Comparison of ENCODE assay signal across 16 cellular contexts in genomic region chr11:118877487-118878173, GRCh38. TPM values are rescaled to one million over a fixed set of nuclear protein-coding genes. Genes with fewer than 3 reads are reported as not detected.
DNase-seq lines count a peak whose midpoint lies in the region; ATAC-seq and TF ChIP-seq lines count a peak whose summit lies in the region.
"Had no signal": no experiment of that assay in that cellular context is flagged by ENCODE, and none has a peak within 500 bp of the region (broad histone marks: within the 10 kb centered on the region; RNA-seq: fewer than 3 reads in every experiment).

No MANE protein-coding gene starts in this region.

- H3K4me1 Mint-ChIP-seq in T-helper 1 cell treated with Interleukin-12 subunit alpha and Interleukin-12 subunit beta and Interleukin-4 antibody, amounts not matched to agents 30 μg/mL and 1 μg/mL, for 36 hours (ENCODE audit: low read depth), result peaks cover 79% of the 10 kb centered on the region
- peaks cover 8% of the 10 kb centered on the region; the same call in 2 of the 3 replicates for H3K4me1 Mint-ChIP-seq in GM23338
- H3K4me1 Mint-ChIP-seq in activated T-helper 2 cell treated with anti-CD3 and anti-CD28 coated beads, Interferon-gamma antibody, Interleukin-2, Interleukin-4, amounts not matched to agents 10 μg/mL and 5 μg/mL and 100 μg/mL, durations not matched to agents 14 hours and 24 hours and 36 hours (ENCODE audit: low read depth), result peaks cover 82% of the 10 kb centered on the region
- peaks cover 55 to 66% of the 10 kb centered on the region in 2 donors for H3K4me1 Mint-ChIP-seq in natural killer cell treated with Interleukin-12 subunit alpha and Interleukin-12 subunit beta and Interleukin-15 and Interleukin-18, amount 100 ng/mL, for 72 hours (ENCODE audit: low read depth in 2 of 2)

- H3K4me1 ChIP-seq in GM23338 (ENCODE audit: insufficient read depth), result no peaks in the 10 kb centered on the region; the same call in 1 of the 2 replicates
- H3K4me1 ChIP-seq in esophagus squamous epithelium, result peaks cover 0 to 7% (median 0%) of the 10 kb centered on the region in 3 donors
- H3K4me1 ChIP-seq: SJSA1 had no signal

- TF ChIP-seq CTCF in GM23338 (conservative IDR thresholded peaks at IDR 0.05; ENCODE audit: low read depth in 2 of 2), result no peak
- no peak for TF ChIP-seq CTCF in esophagus squamous epithelium (IDR thresholded peaks at IDR 0.05)

- no peak for ATAC-seq in GM23338
- no peak for ATAC-seq in natural killer cell treated with Interleukin-12 subunit alpha and Interleukin-12 subunit beta and Interleukin-15 and Interleukin-18, amount 100 ng/mL, for 72 hours

- H3K4me3 ChIP-seq in GM23338 (no peak overlapping the region), esophagus squamous epithelium (no peak overlapping the region)
- H3K4me3 ChIP-seq: SJSA1 had no signal

- no peak for TF ChIP-seq POLR2A in esophagus squamous epithelium (IDR thresholded peaks at IDR 0.05)

- H3K4me2 ChIP-seq in GM23338, result no peak overlapping the region

- no peaks in the 10 kb centered on the region for H3K36me3 ChIP-seq in GM23338 (ENCODE audit: insufficient read depth)
- no peaks in the 10 kb centered on the region for H3K36me3 ChIP-seq in esophagus squamous epithelium
- H3K36me3 ChIP-seq: SJSA1 had no signal

- H3K4me3 Mint-ChIP-seq in T-helper 1 cell treated with Interleukin-12 subunit alpha and Interleukin-12 subunit beta and Interleukin-4 antibody, amounts not matched to agents 30 μg/mL and 1 μg/mL, for 36 hours, result peak overlapping the region; percentile 82
- H3K4me3 Mint-ChIP-seq in GM23338, result no peak overlapping the region
- H3K4me3 Mint-ChIP-seq in activated T-helper 2 cell treated with anti-CD3 and anti-CD28 coated beads, Interferon-gamma antibody, Interleukin-2, Interleukin-4, amounts not matched to agents 10 μg/mL and 5 μg/mL and 100 μg/mL, durations not matched to agents 14 hours and 24 hours and 36 hours (ENCODE audit: low read depth), result no peak overlapping the region
- H3K4me3 Mint-ChIP-seq in natural killer cell treated with Interleukin-12 subunit alpha and Interleukin-12 subunit beta and Interleukin-15 and Interleukin-18, amount 100 ng/mL, for 72 hours, result peak overlapping the region; percentile 89

- H3K27me3 Mint-ChIP-seq in T-helper 1 cell treated with Interleukin-12 subunit alpha and Interleukin-12 subunit beta and Interleukin-4 antibody, amounts not matched to agents 30 μg/mL and 1 μg/mL, for 36 hours (ENCODE audit: low read depth), result no peaks in the 10 kb centered on the region
- H3K27me3 Mint-ChIP-seq in GM23338 (ENCODE audit: insufficient read depth, low read depth, poor library complexity), result peaks cover 11% of the 10 kb centered on the region
- no peaks in the 10 kb centered on the region for H3K27me3 Mint-ChIP-seq in activated T-helper 2 cell treated with anti-CD3 and anti-CD28 coated beads, Interferon-gamma antibody, Interleukin-2, Interleukin-4, amounts not matched to agents 10 μg/mL and 5 μg/mL and 100 μg/mL, durations not matched to agents 14 hours and 24 hours and 36 hours (ENCODE audit: low read depth)
- no peaks in the 10 kb centered on the region for H3K27me3 Mint-ChIP-seq in natural killer cell treated with Interleukin-12 subunit alpha and Interleukin-12 subunit beta and Interleukin-15 and Interleukin-18, amount 100 ng/mL, for 72 hours

- H3K27ac ChIP-seq in GM23338 (ENCODE audit: low read depth) (no peak overlapping the region), esophagus squamous epithelium (peak overlapping the region in 2 of 4 donors; percentile 32 to 48)
- H3K27ac ChIP-seq: SJSA1, VCaP had no signal

- H3K27me3 ChIP-seq in GM23338 (ENCODE audit: insufficient read depth) (no peaks in the 10 kb centered on the region), esophagus squamous epithelium (no peaks in the 10 kb centered on the region)
- H3K27me3 ChIP-seq: SJSA1 had no signal

- H3K36me3 Mint-ChIP-seq in T-helper 1 cell treated with Interleukin-12 subunit alpha and Interleukin-12 subunit beta and Interleukin-4 antibody, amounts not matched to agents 30 μg/mL and 1 μg/mL, for 36 hours (ENCODE audit: low read depth), result peaks cover 4% of the 10 kb centered on the region
- no peaks in the 10 kb centered on the region for H3K36me3 Mint-ChIP-seq in GM23338 (ENCODE audit: low read depth)
- no peaks in the 10 kb centered on the region for H3K36me3 Mint-ChIP-seq in activated T-helper 2 cell treated with anti-CD3 and anti-CD28 coated beads, Interferon-gamma antibody, Interleukin-2, Interleukin-4, amounts not matched to agents 10 μg/mL and 5 μg/mL and 100 μg/mL, durations not matched to agents 14 hours and 24 hours and 36 hours (ENCODE audit: low read depth)
- H3K36me3 Mint-ChIP-seq in natural killer cell treated with Interleukin-12 subunit alpha and Interleukin-12 subunit beta and Interleukin-15 and Interleukin-18, amount 100 ng/mL, for 72 hours, result no peaks in the 10 kb centered on the region

- H3K27ac Mint-ChIP-seq in T-helper 1 cell treated with Interleukin-12 subunit alpha and Interleukin-12 subunit beta and Interleukin-4 antibody, amounts not matched to agents 30 μg/mL and 1 μg/mL, for 36 hours, result peak overlapping the region; percentile 99
- H3K27ac Mint-ChIP-seq in GM23338, result no peak overlapping the region
- peak overlapping the region; percentile 96 for H3K27ac Mint-ChIP-seq in activated T-helper 2 cell treated with anti-CD3 and anti-CD28 coated beads, Interferon-gamma antibody, Interleukin-2, Interleukin-4, amounts not matched to agents 10 μg/mL and 5 μg/mL and 100 μg/mL, durations not matched to agents 14 hours and 24 hours and 36 hours
- H3K27ac Mint-ChIP-seq in natural killer cell treated with Interleukin-12 subunit alpha and Interleukin-12 subunit beta and Interleukin-15 and Interleukin-18, amount 100 ng/mL, for 72 hours, result peak overlapping the region; percentile 78 to 99

- no peaks in the 10 kb centered on the region for H3F3A ChIP-seq in GM23338 (replicated peaks; ENCODE audit: low read depth)

- no peak for DNase-seq in T-helper 1 cell
- no peak for DNase-seq in GM23338 (ENCODE audit: low spot score)
- no peak for DNase-seq in activated T-helper 2 cell treated with anti-CD3 and anti-CD28 coated beads, Interferon-gamma antibody, Interleukin-2, Interleukin-4, amounts not matched to agents 10 μg/mL and 5 μg/mL and 100 μg/mL, durations not matched to agents 14 hours and 24 hours and 36 hours (ENCODE audit: low spot score)
- DNase-seq in natural killer cell treated with Interleukin-12 subunit alpha and Interleukin-12 subunit beta and Interleukin-15 and Interleukin-18, amount 100 ng/mL, for 72 hours (ENCODE audit: low spot score), result peak; percentile 29
- no peak for DNase-seq in esophagus squamous epithelium (lab: John Stamatoyannopoulos, UW)
- no peak for DNase-seq in EL
- no peak for DNase-seq in NCI-H1105 treated with DMSO at 0.1 percent for 48 hours (lab: John Stamatoyannopoulos, UW)
- DNase-seq: COR-L47, hippocampal formation, NCI-H1436 treated with DMSO at 0.1 percent for 48 hours, NCI-H446 treated with DMSO at 0.1 percent for 48 hours had no signal

- intact Hi-C loops in activated T-helper 2 cell treated with anti-CD3 and anti-CD28 coated beads, Interferon-gamma antibody, Interleukin-2, Interleukin-4, amounts not matched to agents 10 μg/mL and 5 μg/mL and 100 μg/mL, durations not matched to agents 14 hours and 24 hours and 36 hours (cut with micrococcal nuclease), result no loop called here
- intact Hi-C loops in esophagus squamous epithelium (cut with DNase I), result no loop called here

- H2AFZ ChIP-seq in GM23338, result peak overlapping the region; percentile 72; the same call in 1 of the 2 replicates

- no peaks in the 10 kb centered on the region for H3K9me2 ChIP-seq in GM23338 (ENCODE audit: insufficient read depth)

- 80 to 81% methylated on average over 10 to 11 of the region's 11 CpGs for WGBS in esophagus squamous epithelium, 2 donors

- no peaks in the 10 kb centered on the region for H4K20me1 ChIP-seq in GM23338 (replicated peaks; ENCODE audit: insufficient read depth)

- no peaks in the 10 kb centered on the region for H3K79me2 ChIP-seq in GM23338 (replicated peaks; ENCODE audit: insufficient read depth)

- no peaks in the 10 kb centered on the region for H3K9me3 ChIP-seq in esophagus squamous epithelium
- H3K9me3 ChIP-seq: SJSA1 had no signal

- no peaks in the 10 kb centered on the region for H3K9me3 Mint-ChIP-seq in T-helper 1 cell treated with Interleukin-12 subunit alpha and Interleukin-12 subunit beta and Interleukin-4 antibody, amounts not matched to agents 30 μg/mL and 1 μg/mL, for 36 hours
- no peaks in the 10 kb centered on the region for H3K9me3 Mint-ChIP-seq in GM23338
- H3K9me3 Mint-ChIP-seq in activated T-helper 2 cell treated with anti-CD3 and anti-CD28 coated beads, Interferon-gamma antibody, Interleukin-2, Interleukin-4, amounts not matched to agents 10 μg/mL and 5 μg/mL and 100 μg/mL, durations not matched to agents 14 hours and 24 hours and 36 hours, result no peaks in the 10 kb centered on the region
- peaks cover 5% of the 10 kb centered on the region for H3K9me3 Mint-ChIP-seq in natural killer cell treated with Interleukin-12 subunit alpha and Interleukin-12 subunit beta and Interleukin-15 and Interleukin-18, amount 100 ng/mL, for 72 hours

TF ChIP-seq in GM23338, 12 proteins besides CTCF, POLR2A, EP300 and RAD21 (continues in another document):
- no peak for TF ChIP-seq EZH2 (IDR thresholded peaks at IDR 0.05; ENCODE audit: low read depth, unreplicated experiment)
- TF ChIP-seq POLR2AphosphoS5 (IDR thresholded peaks at IDR 0.05; ENCODE audit: low read depth), result no peak
- TF ChIP-seq ZNF331 (CRISPR knock-in tag; IDR thresholded peaks at IDR 0.05; ENCODE audit: low read depth), result no peak

RNA-seq across cellular contexts. Expression of gene CXCR5, which starts 6.1 kb away (rescaled TPM):
- not detected in 2 replicates for total RNA-seq in GM23338 (2014; rRNA removed; shearing (Covaris generic))
- polyA plus RNA-seq in GM23338 (2016; fragmentation: Nextera tagmentation; extraction: Ambion mirVana), result 0.18 and 0.96 TPM in 2 replicates
- total RNA-seq in activated T-helper 2 cell treated with anti-CD3 and anti-CD28 coated beads, Interferon-gamma antibody, Interleukin-2, Interleukin-4, amounts not matched to agents 10 μg/mL and 5 μg/mL and 100 μg/mL, durations not matched to agents 14 hours and 24 hours and 36 hours, result 7.5 and 8.1 TPM in 2 replicates
- 1 to 10 TPM; 3.1 to 6.3 TPM for total RNA-seq in natural killer cell treated with Interleukin-12 subunit alpha and Interleukin-12 subunit beta and Interleukin-15 and Interleukin-18, amount 100 ng/mL, for 72 hours
- total RNA-seq in esophagus squamous epithelium, result under 1 TPM in 1 of 4 donors, not detected in 3; 0.06 TPM
- total RNA-seq: A172, LHCN-M2, SJSA1 had no signal

RNA-seq across cellular contexts. Expression of gene BCL9L, which starts 48.1 kb away (rescaled TPM):
- 24.1 and 35.1 TPM in 2 replicates for total RNA-seq in GM23338 (2014; rRNA removed; shearing (Covaris generic))
- polyA plus RNA-seq in GM23338 (2016; fragmentation: Nextera tagmentation; extraction: Ambion mirVana), result 15.9 and 23.6 TPM in 2 replicates
- total RNA-seq in activated T-helper 2 cell treated with anti-CD3 and anti-CD28 coated beads, Interferon-gamma antibody, Interleukin-2, Interleukin-4, amounts not matched to agents 10 μg/mL and 5 μg/mL and 100 μg/mL, durations not matched to agents 14 hours and 24 hours and 36 hours, result 21.9 and 23.7 TPM in 2 replicates
- total RNA-seq in natural killer cell treated with Interleukin-12 subunit alpha and Interleukin-12 subunit beta and Interleukin-15 and Interleukin-18, amount 100 ng/mL, for 72 hours, result 10 to 100 TPM; 33.5 to 62.2 TPM
- total RNA-seq in esophagus squamous epithelium, result 10 to 100 TPM; 16.4 to 29.6 (median 18.9) TPM

Comparison
In these comparisons a context has a peak if more than half of its experiments do, and no peak if none do; other contexts are left out.
1. H3K4me3 Mint-ChIP-seq: peak in T-helper 1 cell treated with Interleukin-12 subunit alpha and Interleukin-12 subunit beta and Interleukin-4 antibody, amounts not matched to agents 30 μg/mL and 1 μg/mL, for 36 hours (single experiment) and natural killer cell treated with Interleukin-12 subunit alpha and Interleukin-12 subunit beta and Interleukin-15 and Interleukin-18, amount 100 ng/mL, for 72 hours (single experiment); none in GM23338 (single experiment) and activated T-helper 2 cell treated with anti-CD3 and anti-CD28 coated beads, Interferon-gamma antibody, Interleukin-2, Interleukin-4, amounts not matched to agents 10 μg/mL and 5 μg/mL and 100 μg/mL, durations not matched to agents 14 hours and 24 hours and 36 hours (single experiment).